Comparison of ENCODE assay signal across 1 cellular context in genomic region chr3:23206371-23206770, GRCh38.
TF ChIP-seq lines count a peak whose summit lies in the region.

No MANE protein-coding gene starts in this region.

TF ChIP-seq in GM12878, 131 proteins besides CTCF, POLR2A, EP300 and RAD21:
- TF ChIP-seq ZSCAN29 (IDR thresholded peaks at IDR 0.05) (no peak), MLLT1 (IDR thresholded peaks at IDR 0.05) (no peak), MXI1 (IDR thresholded peaks at IDR 0.05; ENCODE audit: low read depth, low read length) (0 out of 2 replicates have a peak, but pooled peaks have one; percentile 12), CUX1 (IDR thresholded peaks at IDR 0.05; ENCODE audit: insufficient replicate concordance, low read depth, low read length) (no peak), IRF4 (IDR thresholded peaks at IDR 0.05; ENCODE audit: low read depth, low read length) (no peak), CBX5 (IDR thresholded peaks at IDR 0.05; ENCODE audit: low read depth) (no peak)
